In the genomic region with DNA sequence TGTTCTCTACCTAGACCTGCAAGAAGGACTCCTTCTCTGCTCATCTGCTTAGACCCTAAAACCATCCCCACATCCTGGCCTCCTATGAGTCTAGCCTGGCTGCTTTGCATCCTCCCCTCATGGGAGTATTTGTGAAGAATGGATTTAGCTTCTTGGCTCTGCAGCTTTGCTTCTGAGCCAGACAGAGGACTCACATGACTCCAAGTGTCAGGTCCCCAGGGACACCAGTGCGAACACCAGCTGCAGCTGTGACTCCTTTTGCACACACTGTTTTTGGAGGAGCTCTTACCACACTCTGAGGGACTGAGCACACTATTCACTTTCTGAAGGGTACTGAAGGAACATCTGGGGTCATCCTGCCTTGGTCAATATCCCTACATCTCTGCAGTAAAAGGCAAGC, we compare ENCODE assay signal across 9 cellular contexts.
DNase-seq lines count a peak whose midpoint lies in the region; ATAC-seq, FAIRE-seq and TF ChIP-seq lines count a peak whose summit lies in the region.
"Had no signal": no experiment of that assay in that cellular context is flagged by ENCODE, and none has a peak within 500 bp of the region (broad histone marks: within the 10 kb centered on the region; RNA-seq: fewer than 3 reads in every experiment).

No MANE protein-coding gene starts in this region.

- H3K4me1 ChIP-seq in liver (ENCODE audit: control insufficient read depth in 4 of 4, insufficient read depth in 4 of 4, low read length in 3 of 4) (peaks cover 0 to 9% (median 3%) of the 10 kb centered on the region in 4 donors), HepG2 (ENCODE audit: insufficient read depth, low read length) (no peaks in the 10 kb centered on the region), osteoblast (ENCODE audit: insufficient read depth, low read length) (peaks cover 18% of the 10 kb centered on the region)

- peak overlapping the region; percentile 17 to 48 for H3K27ac ChIP-seq in liver (ENCODE audit: low read depth in 1 of 2, low read length in 2 of 2)
- H3K27ac ChIP-seq in HepG2 (ENCODE audit: extremely low read length, insufficient read depth, low read length): no peak overlapping the region
- H3K27ac ChIP-seq in osteoblast (ENCODE audit: low read depth, low read length): no peak overlapping the region

- H2AFZ ChIP-seq in HepG2 (ENCODE audit: low read length) (no peak overlapping the region), osteoblast (ENCODE audit: low read length) (no peak overlapping the region)

- in situ Hi-C loops in HepG2 (cut with HindIII; ENCODE audit: extremely low pct_ligation_motif_present, low pct_unique_long_range_greater_than_20kb): no loop called here

- POLR2A ChIA-PET in HepG2 (lab: Yijun Ruan, JAX): no interaction called here

- no peak for ATAC-seq in HepG2
- peak; percentile 81 for ATAC-seq in HG03108 (IDR thresholded peaks at IDR 0.05; ENCODE audit: unreplicated experiment)

- WGBS in liver: 81% methylated on average over 1 of the region's 1 CpG
- 70% methylated on average over 1 of the region's 1 CpG for WGBS in HepG2 (ENCODE audit: low lambda C conversion rate)

- TF ChIP-seq EP300 in HepG2 (IDR thresholded peaks at IDR 0.05; ENCODE audit: low read depth in 2 of 2, low read length in 2 of 2) (no peak), HepG2 (CRISPR knock-in tag; IDR thresholded peaks at IDR 0.05; ENCODE audit: borderline replicate concordance) (no peak)

- no peak overlapping the region for H3K9ac ChIP-seq in liver (ENCODE audit: low read depth in 1 of 2, low read length in 2 of 2)
- H3K9ac ChIP-seq in HepG2 (ENCODE audit: insufficient read depth, low read depth, low read length): no peak overlapping the region

- no peak for DNase-seq in HepG2 (ENCODE audit: low spot score)
- peak; percentile 15 for DNase-seq in UCSD-AML1 (lab: John Stamatoyannopoulos, UW; ENCODE audit: unreplicated experiment)
- peak; percentile 69 for DNase-seq in osteoblast (ENCODE audit: insufficient read length, low spot score, missing footprints)
- DNase-seq in cerebellum (ENCODE audit: low spot score): no peak
- no peak for DNase-seq in activated naive CD4-positive, alpha-beta T cell treated with Interleukin-2 at 50 U/mL for 16 hours
- no peak for DNase-seq in urothelium cell line (ENCODE audit: low spot score)

- TF ChIP-seq POLR2A in HepG2 (IDR thresholded peaks at IDR 0.05; ENCODE audit: insufficient read depth in 1 of 2, low read depth in 2 of 2, low read length in 2 of 2): no peak

- H3K9me3 ChIP-seq in liver (ENCODE audit: control insufficient read depth in 4 of 4, low read length in 3 of 4): no peaks in the 10 kb centered on the region
- peaks cover 12% of the 10 kb centered on the region; the same call in 1 of the 2 replicates for H3K9me3 ChIP-seq in HepG2 (ENCODE audit: low read length)
- no peaks in the 10 kb centered on the region for H3K9me3 ChIP-seq in osteoblast (ENCODE audit: low read depth, low read length)

- H3K4me3 ChIP-seq in liver (ENCODE audit: low read depth in 1 of 3, low read length in 3 of 3) (no peak overlapping the region), HepG2 (replicated peaks in 1 of 3; ENCODE audit: insufficient read depth in 1 of 3, low read depth in 2 of 3, low read length in 3 of 3) (no peak overlapping the region), osteoblast (ENCODE audit: insufficient read depth, low read length) (no peak overlapping the region)
- H3K4me3 ChIP-seq: lung had no signal

- H4K20me1 ChIP-seq in HepG2 (ENCODE audit: insufficient read depth, low read length) (no peaks in the 10 kb centered on the region), osteoblast (ENCODE audit: insufficient read depth, low read length) (no peaks in the 10 kb centered on the region)

- TF ChIP-seq CTCF in liver (IDR thresholded peaks at IDR 0.05; ENCODE audit: low read depth, low read length, missing input control): no peak
- no peak for TF ChIP-seq CTCF in HepG2 (CRISPR knock-in tag; IDR thresholded peaks at IDR 0.05)
- no peak for TF ChIP-seq CTCF in osteoblast (IDR thresholded peaks at IDR 0.05; ENCODE audit: extremely low read depth, low read depth, low read length)

- no peak for FAIRE-seq in HepG2 (lab: Jason Lieb, UNC)
- FAIRE-seq in urothelium cell line (lab: Jason Lieb, UNC): no peak

- BruUV-seq in HepG2 (replicated peaks; lab: Mats Ljungman, UMichigan): no TSS peak

- no peaks in the 10 kb centered on the region for H3K27me3 ChIP-seq in liver (ENCODE audit: control insufficient read depth in 4 of 4, insufficient read depth in 4 of 4, low read length in 3 of 4)
- no peaks in the 10 kb centered on the region for H3K27me3 ChIP-seq in HepG2 (ENCODE audit: control insufficient read depth in 1 of 2, insufficient read depth in 2 of 2, low read length in 2 of 2)
- no peaks in the 10 kb centered on the region for H3K27me3 ChIP-seq in osteoblast (ENCODE audit: insufficient read depth, low read length)

- intact Hi-C loops in HepG2 (cut with micrococcal nuclease; ENCODE audit: unreplicated experiment): no loop called here

- TF ChIP-seq RAD21 in liver (IDR thresholded peaks at IDR 0.05): peak in 1 of 2 donors; percentile 20
- TF ChIP-seq RAD21 in HepG2 (CRISPR knock-in tag; IDR thresholded peaks at IDR 0.05): no peak

- H3K36me3 ChIP-seq in liver (ENCODE audit: control insufficient read depth in 4 of 4, insufficient read depth in 3 of 4, low read depth in 1 of 4, low read length in 3 of 4) (no peaks in the 10 kb centered on the region), HepG2 (replicated peaks in 1 of 2; ENCODE audit: control insufficient read depth in 1 of 2, insufficient read depth in 2 of 2, low read length in 2 of 2) (no peaks in the 10 kb centered on the region), osteoblast (ENCODE audit: insufficient read depth, low read length) (no peaks in the 10 kb centered on the region)

- CTCF ChIA-PET in HepG2 (lab: Yijun Ruan, JAX; ENCODE audit: low intra/inter-chr PET ratio, low total read pairs): no interaction called here

- no peak overlapping the region for H3K4me2 ChIP-seq in HepG2 (ENCODE audit: low read depth, low read length)
- H3K4me2 ChIP-seq in osteoblast (ENCODE audit: insufficient read depth, low read length): no peak overlapping the region

- H3K79me2 ChIP-seq in HepG2 (ENCODE audit: insufficient read depth, low read length) (no peaks in the 10 kb centered on the region), osteoblast (ENCODE audit: insufficient read depth, low read length) (no peaks in the 10 kb centered on the region)

TF ChIP-seq in liver, 16 proteins besides CTCF, POLR2A, EP300 and RAD21:
- TF ChIP-seq FOXA1 (IDR thresholded peaks at IDR 0.05) (no peak), NR2F2 (IDR thresholded peaks at IDR 0.05) (peak; percentile 66)

TF ChIP-seq in HepG2, 621 proteins besides CTCF, POLR2A, EP300 and RAD21 (continues in another document):
- TF ChIP-seq CCAR2 (optimal IDR thresholded peaks at IDR 0.05; ENCODE audit: low read depth, low read length) (no peak), NR2F2 (IDR thresholded peaks at IDR 0.05; ENCODE audit: borderline replicate concordance, low read depth) (no peak), ZFP82 (CRISPR knock-in tag; IDR thresholded peaks at IDR 0.05; ENCODE audit: borderline replicate concordance) (no peak), ZNF569 (CRISPR knock-in tag; IDR thresholded peaks at IDR 0.05; ENCODE audit: borderline replicate concordance) (no peak), GATA4 (IDR thresholded peaks at IDR 0.05; ENCODE audit: borderline replicate concordance, low read depth) (no peak), ZSCAN30 (CRISPR knock-in tag; IDR thresholded peaks at IDR 0.05) (no peak), SAP130 (CRISPR knock-in tag; IDR thresholded peaks at IDR 0.05; ENCODE audit: low read depth) (no peak), ELF4 (CRISPR knock-in tag; IDR thresholded peaks at IDR 0.05; ENCODE audit: borderline replicate concordance) (no peak), TCF7L2 (IDR thresholded peaks at IDR 0.05; ENCODE audit: low read depth, low read length) (no peak), ZNF296 (CRISPR knock-in tag; conservative IDR thresholded peaks at IDR 0.05) (no peak), ZNF468 (CRISPR knock-in tag; IDR thresholded peaks at IDR 0.05) (no peak)
- TF ChIP-seq, protein P1, sequence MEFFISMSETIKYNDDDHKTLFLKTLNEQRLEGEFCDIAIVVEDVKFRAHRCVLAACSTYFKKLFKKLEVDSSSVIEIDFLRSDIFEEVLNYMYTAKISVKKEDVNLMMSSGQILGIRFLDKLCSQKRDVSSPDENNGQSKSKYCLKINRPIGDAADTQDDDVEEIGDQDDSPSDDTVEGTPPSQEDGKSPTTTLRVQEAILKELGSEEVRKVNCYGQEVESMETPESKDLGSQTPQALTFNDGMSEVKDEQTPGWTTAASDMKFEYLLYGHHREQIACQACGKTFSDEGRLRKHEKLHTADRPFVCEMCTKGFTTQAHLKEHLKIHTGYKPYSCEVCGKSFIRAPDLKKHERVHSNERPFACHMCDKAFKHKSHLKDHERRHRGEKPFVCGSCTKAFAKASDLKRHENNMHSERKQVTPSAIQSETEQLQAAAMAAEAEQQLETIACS (CRISPR knock-in tag; IDR thresholded peaks at IDR 0.05): no peak
- TF ChIP-seq, protein P2, sequence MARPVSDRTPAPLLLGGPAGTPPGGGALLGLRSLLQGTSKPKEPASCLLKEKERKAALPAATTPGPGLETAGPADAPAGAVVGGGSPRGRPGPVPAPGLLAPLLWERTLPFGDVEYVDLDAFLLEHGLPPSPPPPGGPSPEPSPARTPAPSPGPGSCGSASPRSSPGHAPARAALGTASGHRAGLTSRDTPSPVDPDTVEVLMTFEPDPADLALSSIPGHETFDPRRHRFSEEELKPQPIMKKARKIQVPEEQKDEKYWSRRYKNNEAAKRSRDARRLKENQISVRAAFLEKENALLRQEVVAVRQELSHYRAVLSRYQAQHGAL (CRISPR knock-in tag; IDR thresholded peaks at IDR 0.05; ENCODE audit: not compliant biosample characterization): no peak
- TF ChIP-seq, protein P3, sequence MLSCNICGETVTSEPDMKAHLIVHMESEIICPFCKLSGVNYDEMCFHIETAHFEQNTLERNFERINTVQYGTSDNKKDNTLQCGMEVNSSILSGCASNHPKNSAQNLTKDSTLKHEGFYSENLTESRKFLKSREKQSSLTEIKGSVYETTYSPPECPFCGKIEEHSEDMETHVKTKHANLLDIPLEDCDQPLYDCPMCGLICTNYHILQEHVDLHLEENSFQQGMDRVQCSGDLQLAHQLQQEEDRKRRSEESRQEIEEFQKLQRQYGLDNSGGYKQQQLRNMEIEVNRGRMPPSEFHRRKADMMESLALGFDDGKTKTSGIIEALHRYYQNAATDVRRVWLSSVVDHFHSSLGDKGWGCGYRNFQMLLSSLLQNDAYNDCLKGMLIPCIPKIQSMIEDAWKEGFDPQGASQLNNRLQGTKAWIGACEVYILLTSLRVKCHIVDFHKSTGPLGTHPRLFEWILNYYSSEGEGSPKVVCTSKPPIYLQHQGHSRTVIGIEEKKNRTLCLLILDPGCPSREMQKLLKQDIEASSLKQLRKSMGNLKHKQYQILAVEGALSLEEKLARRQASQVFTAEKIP (CRISPR knock-in tag; IDR thresholded peaks at IDR 0.05; ENCODE audit: borderline replicate concordance): no peak

Comparison
In these comparisons a context has a peak if more than half of its experiments do, and no peak if none do; other contexts are left out.
1. H3K27ac ChIP-seq: peak in liver (2 of 2); none in HepG2 (single experiment) and osteoblast (single experiment).
2. DNase-seq: peak in UCSD-AML1 (single experiment) and osteoblast (single experiment); none in HepG2 (single experiment), cerebellum (single experiment), activated naive CD4-positive, alpha-beta T cell treated with Interleukin-2 at 50 U/mL for 16 hours (single experiment) and urothelium cell line (single experiment).